ENCODE assay signal across 8 cellular contexts in the genomic region with DNA sequence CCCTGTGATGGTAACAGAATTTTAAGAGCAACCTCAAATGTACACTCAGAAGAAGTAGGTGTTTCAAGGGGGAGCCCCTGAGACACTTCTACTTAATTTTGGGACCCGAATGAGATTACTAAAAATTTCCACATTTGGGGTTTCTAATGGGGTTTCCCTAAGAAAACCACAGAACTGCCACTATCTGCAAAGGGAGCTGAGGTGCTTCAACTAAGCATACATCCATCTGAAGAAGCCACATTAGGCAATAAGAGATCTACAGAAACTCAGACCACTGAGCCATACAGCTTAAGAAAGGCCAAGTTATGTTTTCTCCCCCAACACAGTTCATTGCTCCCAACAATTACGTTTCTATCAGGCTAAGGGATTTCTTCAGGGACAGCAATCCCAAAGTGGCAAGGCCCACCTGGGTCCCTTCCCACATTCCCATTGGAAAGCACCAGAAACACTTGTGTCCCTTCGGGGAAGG. TPM values are rescaled to one million over a fixed set of nuclear protein-coding genes. Genes with fewer than 3 reads are reported as not detected.
A peak's percentile ranks its signal among the peaks of the same experiment; 100 is the strongest.
DNase-seq lines count a peak whose midpoint lies in the region; ATAC-seq and TF ChIP-seq lines count a peak whose summit lies in the region.

No MANE protein-coding gene starts in this region.

- peaks cover 58 to 86% (median 70%) of the 10 kb centered on the region in 11 experiments for H3K36me3 ChIP-seq in BLaER1 treated with 17β-estradiol and CSF1 and Interleukin-3, amounts not matched to agents 10 nM and 100 nM
- H3K36me3 ChIP-seq in OCI-LY3 (replicated peaks; ENCODE audit: low read depth, low read length), result peaks cover 61% of the 10 kb centered on the region
- H3K36me3 ChIP-seq in esophagus (ENCODE audit: control insufficient read depth in 2 of 2, insufficient read depth in 2 of 2, low read length in 1 of 2), result peaks cover 0 to 3% of the 10 kb centered on the region in 2 donors
- H3K36me3 ChIP-seq in subcutaneous abdominal adipose tissue (ENCODE audit: control insufficient read depth in 5 of 5, insufficient read depth in 5 of 5, low read length in 5 of 5), result peaks cover 2 to 38% (median 6%) of the 10 kb centered on the region in 5 donors

- H3K4me2 ChIP-seq in BLaER1 treated with 17β-estradiol and CSF1 and Interleukin-3, amounts not matched to agents 10 nM and 100 nM, result peak overlapping the region; percentile 89 to 99 (median 96)
- peak overlapping the region; percentile 95 for H3K4me2 ChIP-seq in OCI-LY3 (ENCODE audit: low read length)

- H3K79me2 ChIP-seq in OCI-LY3 (ENCODE audit: low read length), result peaks cover 96% of the 10 kb centered on the region

- H3K9me3 ChIP-seq in BLaER1 treated with 17β-estradiol and CSF1 and Interleukin-3, amounts not matched to agents 10 nM and 100 nM (replicated peaks in 1 of 11), result no peaks in the 10 kb centered on the region
- H3K9me3 ChIP-seq in OCI-LY3 (ENCODE audit: insufficient read depth, low read length) (no peaks in the 10 kb centered on the region), esophagus (ENCODE audit: control insufficient read depth in 2 of 2, insufficient read depth in 1 of 2, low read depth in 1 of 2, low read length in 1 of 2) (no peaks in the 10 kb centered on the region), subcutaneous abdominal adipose tissue (ENCODE audit: control insufficient read depth in 5 of 5, low read length in 5 of 5) (no peaks in the 10 kb centered on the region)

- DNase-seq in 8988T (no peak), NCI-H1048 (lab: John Stamatoyannopoulos, UW) (no peak), medulla oblongata (ENCODE audit: extremely low spot score) (no peak)

- H4K20me1 ChIP-seq in BLaER1 treated with 17β-estradiol and CSF1 and Interleukin-3, amounts not matched to agents 10 nM and 100 nM, result peaks cover 3 to 81% (median 55%) of the 10 kb centered on the region in 11 experiments; a peak in 14 of 22 replicates
- H4K20me1 ChIP-seq in OCI-LY3 (ENCODE audit: insufficient read depth, low read length), result peaks cover 5% of the 10 kb centered on the region

- peak overlapping the region in 8 of 10 experiments; percentile 5 to 90 (median 14); a peak in 9 of 20 replicates for H3K4me3 ChIP-seq in BLaER1 treated with 17β-estradiol and CSF1 and Interleukin-3, amounts not matched to agents 10 nM and 100 nM
- H3K4me3 ChIP-seq in OCI-LY3 (ENCODE audit: low read length) (peak overlapping the region; percentile 71), esophagus (ENCODE audit: low read depth in 1 of 2, low read length in 2 of 2) (peak overlapping the region; percentile 10 to 26), subcutaneous abdominal adipose tissue (ENCODE audit: low read depth in 1 of 5, low read length in 5 of 5) (peak overlapping the region in 3 of 5 donors; percentile 27 to 49 (median 46))

- H3K27ac ChIP-seq in BLaER1 treated with 17β-estradiol and CSF1 and Interleukin-3, amounts not matched to agents 10 nM and 100 nM, result peak overlapping the region in 2 of 11 experiments; percentile 24 to 27; a peak in 2 of 22 replicates
- peak overlapping the region; percentile 92 for H3K27ac ChIP-seq in OCI-LY3 (ENCODE audit: low read length)
- peak overlapping the region in 1 of 2 donors; percentile 43 for H3K27ac ChIP-seq in esophagus (ENCODE audit: low read depth in 2 of 2, low read length in 1 of 2)
- peak overlapping the region; percentile 71 for H3K27ac ChIP-seq in subcutaneous abdominal adipose tissue (ENCODE audit: low read depth, low read length)

- peak; percentile 49 for ATAC-seq in GM19452 (IDR thresholded peaks at IDR 0.05; ENCODE audit: unreplicated experiment)

- peaks cover 79 to 95% (median 89%) of the 10 kb centered on the region in 10 experiments for H3K4me1 ChIP-seq in BLaER1 treated with 17β-estradiol and CSF1 and Interleukin-3, amounts not matched to agents 10 nM and 100 nM
- peaks cover 71% of the 10 kb centered on the region for H3K4me1 ChIP-seq in OCI-LY3 (ENCODE audit: low read length)
- H3K4me1 ChIP-seq in esophagus (ENCODE audit: control insufficient read depth in 2 of 2, insufficient read depth in 2 of 2, low read length in 1 of 2), result peaks cover 16 to 28% of the 10 kb centered on the region in 2 donors
- H3K4me1 ChIP-seq in subcutaneous abdominal adipose tissue (ENCODE audit: control insufficient read depth in 5 of 5, insufficient read depth in 5 of 5, low read length in 5 of 5), result peaks cover 13 to 94% (median 86%) of the 10 kb centered on the region in 5 donors

- TF ChIP-seq CTCF in OCI-LY3 (IDR thresholded peaks at IDR 0.05; ENCODE audit: low read depth, low read length), result no peak

- H3K9ac ChIP-seq in BLaER1 treated with 17β-estradiol and CSF1 and Interleukin-3, amounts not matched to agents 10 nM and 100 nM, result peak overlapping the region in 8 of 11 experiments; percentile 4 to 73 (median 12); a peak in 8 of 22 replicates
- H3K9ac ChIP-seq in OCI-LY3 (ENCODE audit: low read length) (peak overlapping the region; percentile 61), subcutaneous abdominal adipose tissue (ENCODE audit: low read length in 5 of 5) (peak overlapping the region in 4 of 5 donors; percentile 2 to 62 (median 13))

- H2AFZ ChIP-seq in OCI-LY3 (ENCODE audit: low read depth, low read length), result no peak overlapping the region

- no peaks in the 10 kb centered on the region for H3K27me3 ChIP-seq in BLaER1 treated with 17β-estradiol and CSF1 and Interleukin-3, amounts not matched to agents 10 nM and 100 nM
- H3K27me3 ChIP-seq in OCI-LY3 (ENCODE audit: low read depth, low read length) (no peaks in the 10 kb centered on the region), esophagus (ENCODE audit: control insufficient read depth in 1 of 2, insufficient read depth in 2 of 2, low read length in 2 of 2) (no peaks in the 10 kb centered on the region), subcutaneous abdominal adipose tissue (ENCODE audit: control insufficient read depth in 5 of 5, insufficient read depth in 4 of 5, low read length in 5 of 5) (no peaks in the 10 kb centered on the region)

- WGBS in esophagus, 2 donors, result 55 to 72% methylated on average over 3 of the region's 3 CpGs

RNA-seq across cellular contexts. Expression of a gene that starts 5.2 kb away (rescaled TPM):
- polyA plus RNA-seq in esophagus, result 10 to 100 TPM; 60.0 to 80.9 TPM

RNA-seq across cellular contexts. Expression of a gene that starts 21.6 kb away (rescaled TPM):
- 10 to 100 TPM in 1 of 2 donors, 1 to 10 TPM in 1; 9.1 to 13.6 TPM for polyA plus RNA-seq in esophagus

Comparison
In these comparisons a context has a peak if more than half of its experiments do, and no peak if none do; other contexts are left out.
1. H3K4me3 ChIP-seq: peak in every context shown above with its lines; median percentile 71 in OCI-LY3; 46 in subcutaneous abdominal adipose tissue; 18 in esophagus; 14 in BLaER1 treated with 17β-estradiol and CSF1 and Interleukin-3, amounts not matched to agents 10 nM and 100 nM.